In genomic region chr4:120922390-120923200, GRCh38 we compare ENCODE assay signal across 8 cellular contexts. TPM values are rescaled to one million over a fixed set of nuclear protein-coding genes. Genes with fewer than 3 reads are reported as not detected.
A peak's percentile ranks its signal among the peaks of the same experiment; 100 is the strongest.
DNase-seq lines count a peak whose midpoint lies in the region; ATAC-seq and FAIRE-seq lines count a peak whose summit lies in the region.

Gene PRDM5, minus strand, starts transcription at chr4:120922726. Its CDS starts 118 bp downstream, at chr4:120922608.

- H3K4me3 Mint-ChIP-seq in dendritic cell treated with granulocyte-macrophage colony-stimulating factor and Interleukin-4, amounts not matched to agents 40 ng/mL and 50 ng/mL, for 4 days: peak within 1 kb of the TSS; percentile 77

- H3K27ac Mint-ChIP-seq in dendritic cell treated with granulocyte-macrophage colony-stimulating factor and Interleukin-4, amounts not matched to agents 40 ng/mL and 50 ng/mL, for 4 days: no peak within 1 kb of the TSS

- H3K36me3 ChIP-seq in small intestine (ENCODE audit: control insufficient read depth in 2 of 2, insufficient read depth in 2 of 2, low read length in 2 of 2): no peaks in the 10 kb centered on the region

- H3K9me3 Mint-ChIP-seq in dendritic cell treated with granulocyte-macrophage colony-stimulating factor and Interleukin-4, amounts not matched to agents 40 ng/mL and 50 ng/mL, for 4 days: no peaks in the 10 kb centered on the region

- WGBS in small intestine, 3 donors: 1 to 2% (median 1%) methylated on average over 45 to 85 of the region's 85 CpGs

- ATAC-seq in HG02759 (IDR thresholded peaks at IDR 0.05; ENCODE audit: unreplicated experiment): peak; percentile 44
- ATAC-seq in activated CD4-positive, CD25-positive, alpha-beta regulatory T cell treated with anti-CD3 and anti-CD28 coated beads, Interleukin-2, amount 50 U/mL, for 24 hours: peak; percentile 13 to 27
- ATAC-seq in GM21717 (IDR thresholded peaks at IDR 0.05; ENCODE audit: unreplicated experiment): no peak

- peak within 1 kb of the TSS; percentile 1 to 88 for H3K27ac ChIP-seq in small intestine (ENCODE audit: low read depth in 1 of 2, low read length in 1 of 2)

- H3K36me3 Mint-ChIP-seq in dendritic cell treated with granulocyte-macrophage colony-stimulating factor and Interleukin-4, amounts not matched to agents 40 ng/mL and 50 ng/mL, for 4 days (ENCODE audit: low read depth): no peaks in the 10 kb centered on the region

- intact Hi-C loops in dendritic cell treated with granulocyte-macrophage colony-stimulating factor and Interleukin-4, amounts not matched to agents 40 ng/mL and 50 ng/mL, for 4 days (cut with micrococcal nuclease): no loop called here

- no peaks in the 10 kb centered on the region for H3K4me1 ChIP-seq in small intestine (ENCODE audit: control insufficient read depth in 2 of 2, insufficient read depth in 1 of 2, low read depth in 1 of 2, low read length in 1 of 2)

- FAIRE-seq in small intestine (lab: Jason Lieb, UNC): no peak

- H3K9me3 ChIP-seq in small intestine (ENCODE audit: control insufficient read depth, low read depth): no peaks in the 10 kb centered on the region

- H3K27me3 Mint-ChIP-seq in dendritic cell treated with granulocyte-macrophage colony-stimulating factor and Interleukin-4, amounts not matched to agents 40 ng/mL and 50 ng/mL, for 4 days: peaks cover 39% of the 10 kb centered on the region

- H3K4me3 ChIP-seq in small intestine (ENCODE audit: low read depth in 1 of 2, low read length in 2 of 2): peak within 1 kb of the TSS; percentile 53 to 65

- peak; percentile 84 for DNase-seq in AG20443 (ENCODE audit: low spot score)
- peak; percentile 47 for DNase-seq in kidney tubule cell (ENCODE audit: low spot score)
- DNase-seq in small intestine: peak; percentile 11
- no peak for DNase-seq in NCI-H1105 treated with DMSO at 0.1 percent for 48 hours (lab: John Stamatoyannopoulos, UW)

- H3K27me3 ChIP-seq in small intestine (ENCODE audit: control insufficient read depth in 2 of 2, insufficient read depth in 2 of 2, low read length in 2 of 2): peaks cover 0 to 2% of the 10 kb centered on the region in 2 donors

- H3K4me1 Mint-ChIP-seq in dendritic cell treated with granulocyte-macrophage colony-stimulating factor and Interleukin-4, amounts not matched to agents 40 ng/mL and 50 ng/mL, for 4 days (ENCODE audit: low read depth): peaks cover 10% of the 10 kb centered on the region

RNA-seq across cellular contexts. Expression of gene PRDM5, which starts in this region (rescaled TPM):
- 1 to 10 TPM in 1 of 3 donors, under 1 TPM in 2; 0.22 to 2.8 (median 0.27) TPM for polyA plus RNA-seq in small intestine
